8 cellular contexts compared by ENCODE assay signal in the genomic region with DNA sequence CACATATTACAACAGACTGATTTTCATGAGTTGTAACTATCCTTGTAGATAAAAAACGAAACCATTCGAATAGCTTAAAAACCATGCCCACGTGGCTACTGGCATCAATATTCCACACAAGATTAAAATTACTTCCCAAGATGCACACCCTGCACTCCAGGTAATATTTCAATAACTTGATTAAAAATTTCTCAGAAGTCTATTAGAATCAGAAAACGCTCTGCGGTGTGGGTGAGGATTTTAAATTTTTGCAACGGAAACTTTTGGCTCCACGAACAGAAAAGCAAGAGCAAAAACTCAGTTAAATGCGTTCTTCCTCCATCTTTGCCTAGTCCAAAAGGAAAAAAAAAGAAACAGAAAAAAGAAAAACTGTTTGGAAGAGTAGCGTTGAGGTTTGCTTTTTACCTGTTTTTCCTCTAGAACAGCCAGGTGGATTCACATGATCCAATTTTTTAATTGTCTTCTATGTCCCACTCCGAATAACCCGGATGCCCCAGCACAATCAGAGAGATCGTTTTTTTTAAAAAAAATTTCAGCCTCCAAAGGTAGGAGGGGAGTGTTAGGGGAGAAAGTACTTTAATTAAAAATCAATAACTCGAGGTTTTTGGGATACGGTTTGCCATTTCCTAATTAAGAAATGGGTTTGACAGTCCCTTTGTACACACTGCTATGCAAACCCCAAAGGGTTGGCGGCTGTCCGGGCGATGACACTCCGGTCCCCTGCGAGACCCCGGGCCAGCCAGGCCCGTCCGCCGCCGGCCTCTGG. TPM values are rescaled to one million over a fixed set of nuclear protein-coding genes. Genes with fewer than 3 reads are reported as not detected.
DNase-seq lines count a peak whose midpoint lies in the region; ATAC-seq and TF ChIP-seq lines count a peak whose summit lies in the region.

No MANE protein-coding gene starts in this region.

- WGBS in esophagus, 2 donors: 1 to 2% methylated on average over 24 of the region's 24 CpGs

- peaks cover 56% of the 10 kb centered on the region for H3K79me2 ChIP-seq in osteoblast (ENCODE audit: insufficient read depth, low read length)

- peak overlapping the region; percentile 79 for H3K4me2 ChIP-seq in osteoblast (ENCODE audit: insufficient read depth, low read length)

- H3K9me3 ChIP-seq in esophagus (ENCODE audit: control insufficient read depth in 2 of 2, insufficient read depth in 1 of 2, low read depth in 1 of 2, low read length in 1 of 2) (no peaks in the 10 kb centered on the region), osteoblast (ENCODE audit: low read depth, low read length) (no peaks in the 10 kb centered on the region)

- H3K36me3 ChIP-seq in esophagus (ENCODE audit: control insufficient read depth in 2 of 2, insufficient read depth in 2 of 2, low read length in 1 of 2) (no peaks in the 10 kb centered on the region), osteoblast (ENCODE audit: insufficient read depth, low read length) (peaks cover 11% of the 10 kb centered on the region)

- TF ChIP-seq CTCF in osteoblast (IDR thresholded peaks at IDR 0.05; ENCODE audit: extremely low read depth, low read depth, low read length): no peak

- ATAC-seq in GM18498 (IDR thresholded peaks at IDR 0.05; ENCODE audit: unreplicated experiment): no peak

- H3K27ac ChIP-seq in esophagus (ENCODE audit: low read depth in 2 of 2, low read length in 1 of 2): peak overlapping the region; percentile 94 to 99
- H3K27ac ChIP-seq in osteoblast (ENCODE audit: low read depth, low read length): peak overlapping the region; percentile 70

- peak overlapping the region; percentile 78 for H2AFZ ChIP-seq in osteoblast (ENCODE audit: low read length)

- in situ Hi-C loops in SK-MEL-5 (cut with HindIII; ENCODE audit: low pct_unique_long_range_greater_than_20kb, low sequenced_read_pairs): no loop called here

- no peaks in the 10 kb centered on the region for H3K27me3 ChIP-seq in esophagus (ENCODE audit: control insufficient read depth in 1 of 2, insufficient read depth in 2 of 2, low read length in 2 of 2)
- no peaks in the 10 kb centered on the region for H3K27me3 ChIP-seq in osteoblast (ENCODE audit: insufficient read depth, low read length)

- peaks cover 10% of the 10 kb centered on the region for H4K20me1 ChIP-seq in osteoblast (ENCODE audit: insufficient read depth, low read length)

- peak; percentile 30 for DNase-seq in DMS79 treated with DMSO at 0.1 percent for 48 hours (lab: John Stamatoyannopoulos, UW)
- DNase-seq in DMS79 (lab: John Stamatoyannopoulos, UW): no peak
- DNase-seq in SK-MEL-5 (ENCODE audit: low read depth, low spot score): peak; percentile 26
- DNase-seq in osteoblast (ENCODE audit: insufficient read length, low spot score, missing footprints): no peak
- no peak for DNase-seq in NCI-H82 treated with DMSO at 0.1 percent for 48 hours (lab: John Stamatoyannopoulos, UW; ENCODE audit: unreplicated experiment)
- no peak for DNase-seq in islet precursor cell

- peaks cover 0 to 2% of the 10 kb centered on the region in 2 donors for H3K4me1 ChIP-seq in esophagus (ENCODE audit: control insufficient read depth in 2 of 2, insufficient read depth in 2 of 2, low read length in 1 of 2)
- peaks cover 35% of the 10 kb centered on the region for H3K4me1 ChIP-seq in osteoblast (ENCODE audit: insufficient read depth, low read length)

- H3K4me3 ChIP-seq in esophagus (ENCODE audit: low read depth in 1 of 2, low read length in 2 of 2) (peak overlapping the region; percentile 63 to 90), osteoblast (ENCODE audit: insufficient read depth, low read length) (peak overlapping the region; percentile 99)

RNA-seq across cellular contexts. Expression of a gene that starts 0.7 kb away (rescaled TPM):
- 6.7 and 11.3 TPM in 2 replicates for total RNA-seq in SK-MEL-5 (2014; rRNA removed; shearing (Covaris generic))
- 7.0 and 9.2 TPM in 2 replicates for polyA plus RNA-seq in SK-MEL-5 (2015; cell fraction: cytosol; rRNA removed)
- 25.7 and 34.2 TPM in 2 replicates for polyA plus RNA-seq in SK-MEL-5 (2015; cell fraction: nucleus; rRNA removed)
- polyA plus RNA-seq in esophagus: 1 to 10 TPM; 2.7 to 6.5 TPM
- total RNA-seq in osteoblast: 29.3 and 41.8 TPM in 2 replicates

Comparison
In these comparisons a context has a peak if more than half of its experiments do, and no peak if none do; other contexts are left out.
1. DNase-seq: peak in DMS79 treated with DMSO at 0.1 percent for 48 hours (single experiment) and SK-MEL-5 (single experiment); none in DMS79 (single experiment), osteoblast (single experiment), NCI-H82 treated with DMSO at 0.1 percent for 48 hours (single experiment) and islet precursor cell (single experiment).